In the genomic region with DNA sequence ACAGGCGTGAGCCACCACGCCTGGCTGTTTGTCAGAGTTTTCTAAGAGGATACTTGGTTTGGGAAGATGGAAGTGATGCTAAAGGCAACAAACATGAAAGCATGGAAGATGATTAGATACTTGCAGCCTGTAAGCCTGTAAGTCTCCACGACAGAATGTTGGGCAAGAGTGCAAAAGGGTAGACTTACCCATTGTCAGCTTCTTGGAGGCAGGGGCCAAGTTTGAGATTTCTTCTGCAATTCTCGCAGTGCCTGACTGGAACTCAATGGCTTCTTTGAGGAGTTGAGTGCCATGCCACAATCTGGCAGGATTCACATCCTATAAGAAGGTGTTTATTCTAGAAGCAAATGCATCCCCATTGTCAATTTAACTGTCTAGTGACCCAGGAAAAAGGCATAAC, we compare ENCODE assay signal across 27 cellular contexts.
"Had no signal": no experiment of that assay in that cellular context is flagged by ENCODE, and none has a peak within 500 bp of the region (broad histone marks: within the 10 kb centered on the region; RNA-seq: fewer than 3 reads in every experiment).

No MANE protein-coding gene starts in this region.

- H3K27ac Mint-ChIP-seq: immature natural killer cell; memory B cell; naive B cell; nephron; stimulated activated effector memory CD8-positive, alpha-beta T cell treated with anti-CD3 and anti-CD28 coated beads, Interleukin-12 subunit alpha, Interleukin-12 subunit beta, amount 100 ng/mL, for 72 hours had no signal

- H3K4me3 ChIP-seq: dorsolateral prefrontal cortex, gastrocnemius medialis, heart right ventricle, left ventricle myocardium inferior, lower lobe of right lung, right atrium auricular region, sigmoid colon, suprapubic skin, tibial nerve, upper lobe of right lung, vagina had no signal

- H3K9me3 ChIP-seq: gastrocnemius medialis, heart right ventricle, left ventricle myocardium inferior, lower lobe of right lung, right atrium auricular region, sigmoid colon, suprapubic skin, tibial nerve, upper lobe of right lung, vagina had no signal

- DNase-seq: cortex of kidney; dorsolateral prefrontal cortex; effector CD8-positive, alpha-beta T cell; gastrocnemius medialis; heart right ventricle; immature natural killer cell; kidney; left cardiac atrium; left ventricle myocardium inferior; lower lobe of right lung; midbrain; naive B cell; posterior cingulate gyrus; sigmoid colon; small intestine; stimulated activated CD4-positive, alpha-beta T cell treated with anti-CD3 and anti-CD28 coated beads, Interleukin-4, amount 100 ng/mL, for 1 hour; stimulated activated CD8-positive, alpha-beta memory T cell treated with anti-CD3 and anti-CD28 coated beads, Interleukin-4, amount 100 ng/mL, for 48 hours; stimulated activated naive CD8-positive, alpha-beta T cell treated with anti-CD3 and anti-CD28 coated beads, Interleukin-15, Interleukin-2, amounts not matched to agents 100 U/mL and 50 U/mL, for 24 hours; upper lobe of right lung had no signal

- ATAC-seq: esophagus mucosa; gastrocnemius medialis; heart right ventricle; lower lobe of right lung; stimulated activated effector memory CD8-positive, alpha-beta T cell treated with anti-CD3 and anti-CD28 coated beads, Interleukin-12 subunit alpha, Interleukin-12 subunit beta, amount 100 ng/mL, for 72 hours; stimulated activated naive CD8-positive, alpha-beta T cell treated with anti-CD3 and anti-CD28 coated beads, Interleukin-15, Interleukin-2, amounts not matched to agents 100 U/mL and 50 U/mL, for 24 hours; upper lobe of right lung had no signal

- H3K27me3 ChIP-seq: gastrocnemius medialis, heart right ventricle, right atrium auricular region, sigmoid colon, suprapubic skin, tibial nerve, upper lobe of right lung, vagina had no signal

- FAIRE-seq: kidney, small intestine had no signal

- H3K36me3 Mint-ChIP-seq: memory B cell; naive B cell; stimulated activated effector memory CD8-positive, alpha-beta T cell treated with anti-CD3 and anti-CD28 coated beads, Interleukin-12 subunit alpha, Interleukin-12 subunit beta, amount 100 ng/mL, for 72 hours had no signal

- H3K4me3 Mint-ChIP-seq: immature natural killer cell; memory B cell; naive B cell; nephron; stimulated activated effector memory CD8-positive, alpha-beta T cell treated with anti-CD3 and anti-CD28 coated beads, Interleukin-12 subunit alpha, Interleukin-12 subunit beta, amount 100 ng/mL, for 72 hours had no signal

- H3K9me3 Mint-ChIP-seq: memory B cell; nephron; stimulated activated effector memory CD8-positive, alpha-beta T cell treated with anti-CD3 and anti-CD28 coated beads, Interleukin-12 subunit alpha, Interleukin-12 subunit beta, amount 100 ng/mL, for 72 hours had no signal

- H3K4me1 Mint-ChIP-seq: immature natural killer cell; naive B cell; stimulated activated effector memory CD8-positive, alpha-beta T cell treated with anti-CD3 and anti-CD28 coated beads, Interleukin-12 subunit alpha, Interleukin-12 subunit beta, amount 100 ng/mL, for 72 hours had no signal

- H3K4me1 ChIP-seq: gastrocnemius medialis, heart right ventricle, left ventricle myocardium inferior, lower lobe of right lung, suprapubic skin, vagina had no signal

- H3K36me3 ChIP-seq: gastrocnemius medialis, heart right ventricle, left ventricle myocardium inferior, lower lobe of right lung, right atrium auricular region, sigmoid colon, suprapubic skin, tibial nerve, upper lobe of right lung, vagina had no signal

- H3K27ac ChIP-seq: dorsolateral prefrontal cortex, gastrocnemius medialis, left ventricle myocardium inferior, lower lobe of right lung, sigmoid colon, suprapubic skin, tibial nerve, upper lobe of right lung, vagina had no signal
